Comparison of ENCODE assay signal across 10 cellular contexts in genomic region chr22:18031670-18032454, GRCh38. TPM values are rescaled to one million over a fixed set of nuclear protein-coding genes. Genes with fewer than 3 reads are reported as not detected.
DNase-seq lines count a peak whose midpoint lies in the region; ATAC-seq and TF ChIP-seq lines count a peak whose summit lies in the region.
"Had no signal": no experiment of that assay in that cellular context is flagged by ENCODE, and none has a peak within 500 bp of the region (broad histone marks: within the 10 kb centered on the region; RNA-seq: fewer than 3 reads in every experiment).

No MANE protein-coding gene starts in this region.

- peak overlapping the region; percentile 10; the same call in 1 of the 2 replicates for H3K4me3 ChIP-seq in HFF-Myc (replicated peaks; ENCODE audit: low read depth, low read length)
- H3K4me3 ChIP-seq in SJSA1: no peak overlapping the region
- no peak overlapping the region for H3K4me3 ChIP-seq in spleen
- H3K4me3 ChIP-seq: K562 had no signal

- H3K27ac ChIP-seq in SJSA1: peak overlapping the region; percentile 64
- H3K27ac ChIP-seq in spleen: no peak overlapping the region
- H3K27ac ChIP-seq: WERI-Rb-1 had no signal

- no peaks in the 10 kb centered on the region for H3K36me3 ChIP-seq in SJSA1
- H3K36me3 ChIP-seq in spleen: no peaks in the 10 kb centered on the region
- H3K36me3 ChIP-seq: WERI-Rb-1 had no signal

- ATAC-seq in HG03175 (IDR thresholded peaks at IDR 0.05; ENCODE audit: unreplicated experiment): no peak
- ATAC-seq: K562 had no signal

- DNase-seq in HFF-Myc (ENCODE audit: extremely low read depth, low read depth) (peak; percentile 90), SJSA1 (ENCODE audit: low read depth in 1 of 2, low spot score in 2 of 2) (peak; percentile 87 to 95), fibroblast of the conjunctiva (ENCODE audit: low read depth) (peak; percentile 82), spleen (peak; percentile 38), NCI-H526 treated with DMSO at 0.1 percent for 48 hours (lab: John Stamatoyannopoulos, UW) (no peak), germinal center (ENCODE audit: low spot score) (no peak)
- DNase-seq: stimulated activated CD4-positive, alpha-beta T cell treated with anti-CD3 and anti-CD28 coated beads, Interleukin-12 subunit alpha, Interleukin-12 subunit beta, amount 100 ng/mL, for 4 hours had no signal

- WGBS in spleen, 5 donors: 67 to 79% (median 70%) methylated on average over 11 of the region's 11 CpGs

- H3K9me3 ChIP-seq in SJSA1 (replicated peaks) (no peaks in the 10 kb centered on the region), spleen (no peaks in the 10 kb centered on the region)

- TF ChIP-seq CTCF in HFF-Myc (IDR thresholded peaks at IDR 0.05; ENCODE audit: low read depth, low read length, missing control alignments) (no peak), spleen (IDR thresholded peaks at IDR 0.05 in 8 of 11, conservative IDR thresholded peaks at IDR 0.05 in 3 of 11) (no peak)

- no peaks in the 10 kb centered on the region for H3K27me3 ChIP-seq in SJSA1 (replicated peaks)
- peaks cover 0 to 2% (median 0%) of the 10 kb centered on the region in 7 donors for H3K27me3 ChIP-seq in spleen (replicated peaks in 1 of 7)

- no peak for TF ChIP-seq POLR2A in spleen (IDR thresholded peaks at IDR 0.05)

- H3K4me1 ChIP-seq in SJSA1 (replicated peaks) (peaks cover 26% of the 10 kb centered on the region), spleen (peaks cover 0 to 12% (median 0%) of the 10 kb centered on the region in 6 donors)

- intact Hi-C loops in spleen (cut with DNase I; ENCODE audit: low total_unique reads): no loop called here

RNA-seq across cellular contexts. Expression of gene MICAL3, which starts 7.5 kb away (rescaled TPM):
- 13.5 and 23.5 TPM in 2 replicates for total RNA-seq in SJSA1 (2014; rRNA removed; shearing (Covaris generic))
- 100 to 1,000 TPM in 2 of 7 donors, 10 to 100 TPM in 5; 54.3 to 133 (median 92.1) TPM for total RNA-seq in spleen
- 10 to 100 TPM in 1 of 3 donors, 1 to 10 TPM in 2; 2.6 to 14.9 (median 3.1) TPM for polyA plus RNA-seq in spleen

RNA-seq across cellular contexts. Expression of gene PEX26, which starts 45.9 kb away (rescaled TPM):
- total RNA-seq in SJSA1 (2014; rRNA removed; shearing (Covaris generic)): 19.2 and 27.2 TPM in 2 replicates
- 10 to 100 TPM; 29.2 to 41.0 (median 37.4) TPM for total RNA-seq in spleen
- 10 to 100 TPM in 1 of 3 donors, 1 to 10 TPM in 2; 5.1 to 22.7 (median 7.1) TPM for polyA plus RNA-seq in spleen

Comparison
In these comparisons a context has a peak if more than half of its experiments do, and no peak if none do; other contexts are left out.
1. DNase-seq: peak in HFF-Myc (single experiment), SJSA1 (2 of 2), fibroblast of the conjunctiva (single experiment) and spleen (single experiment); none in NCI-H526 treated with DMSO at 0.1 percent for 48 hours (single experiment) and germinal center (single experiment).